30 cellular contexts compared by ENCODE assay signal in the genomic region with DNA sequence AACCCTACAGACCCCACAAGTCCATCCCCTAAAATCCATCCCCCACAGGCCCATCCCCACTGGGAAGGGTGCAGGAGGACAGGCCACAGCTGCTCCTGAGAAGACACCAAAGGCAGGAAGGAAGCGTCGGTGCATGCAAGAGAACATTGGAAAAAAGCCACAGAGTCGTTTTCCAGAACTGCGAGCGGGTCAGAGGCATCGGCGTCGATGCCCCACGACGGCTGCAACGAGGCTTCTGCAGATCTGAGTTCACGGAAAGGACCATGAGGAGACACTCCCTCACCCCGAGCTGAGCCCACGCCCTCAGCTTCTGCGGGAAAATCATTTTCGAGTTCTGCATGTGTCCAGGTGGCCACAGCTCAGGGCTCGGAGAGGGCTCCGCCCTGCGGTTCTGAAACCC. TPM values are rescaled to one million over a fixed set of nuclear protein-coding genes. Genes with fewer than 3 reads are reported as not detected.
"Had no signal": no experiment of that assay in that cellular context is flagged by ENCODE, and none has a peak within 500 bp of the region (broad histone marks: within the 10 kb centered on the region; RNA-seq: fewer than 3 reads in every experiment).

No MANE protein-coding gene starts in this region.

- H3K27ac ChIP-seq: breast epithelium, esophagus muscularis mucosa, left lung, VCaP had no signal

- H3K4me1 ChIP-seq: breast epithelium, esophagus muscularis mucosa, left lung had no signal

- H3K9me3 Mint-ChIP-seq: activated naive CD4-positive, alpha-beta T cell treated with anti-CD3 and anti-CD28 coated beads, Interleukin-2, amount 10 ng/mL, durations not matched to agents 7 days and 5 days; activated naive CD8-positive, alpha-beta T cell treated with anti-CD3 and anti-CD28 coated beads, Interleukin-2, amount 50 U/mL, for 24 hours; dendritic cell treated with granulocyte-macrophage colony-stimulating factor and Interleukin-4, amounts not matched to agents 40 ng/mL and 50 ng/mL, for 4 days; endodermal cell; natural killer cell treated with Interleukin-12 subunit alpha and Interleukin-12 subunit beta and Interleukin-15 and Interleukin-18, amount 100 ng/mL, for 72 hours; stimulated activated memory B cell treated with anti-CD40 and anti-IgM and Interleukin-4, amounts not matched to agents 10 μg/mL and 1 μg/mL and 100 μg/mL, for 72 hours; type B pancreatic cell had no signal

- ATAC-seq: activated CD4-positive, CD25-positive, alpha-beta regulatory T cell treated with anti-CD3 and anti-CD28 coated beads, Interleukin-2, amount 50 U/mL, for 24 hours; left lung; stimulated activated memory B cell treated with anti-CD40 and anti-IgM and Interleukin-4, amounts not matched to agents 10 μg/mL and 1 μg/mL and 100 μg/mL, for 72 hours; stimulated activated naive CD8-positive, alpha-beta T cell treated with anti-CD3 and anti-CD28 coated beads, Interleukin-15, amount 100 ng/mL, for 72 hours had no signal

- H3K9me3 ChIP-seq: breast epithelium, esophagus muscularis mucosa, left lung had no signal

- H3K4me3 Mint-ChIP-seq: activated naive CD4-positive, alpha-beta T cell treated with anti-CD3 and anti-CD28 coated beads, Interleukin-2, amount 10 ng/mL, durations not matched to agents 7 days and 5 days; activated naive CD8-positive, alpha-beta T cell treated with anti-CD3 and anti-CD28 coated beads, Interleukin-2, amount 50 U/mL, for 24 hours; dendritic cell treated with granulocyte-macrophage colony-stimulating factor and Interleukin-4, amounts not matched to agents 40 ng/mL and 50 ng/mL, for 4 days; endodermal cell; natural killer cell treated with Interleukin-12 subunit alpha and Interleukin-12 subunit beta and Interleukin-15 and Interleukin-18, amount 100 ng/mL, for 72 hours; stimulated activated memory B cell treated with anti-CD40 and anti-IgM and Interleukin-4, amounts not matched to agents 10 μg/mL and 1 μg/mL and 100 μg/mL, for 72 hours; stimulated activated naive CD8-positive, alpha-beta T cell treated with anti-CD3 and anti-CD28 coated beads, Interleukin-15, amount 100 ng/mL, for 72 hours; type B pancreatic cell had no signal

- H3K27ac Mint-ChIP-seq: activated naive CD4-positive, alpha-beta T cell treated with anti-CD3 and anti-CD28 coated beads, Interleukin-2, amount 10 ng/mL, durations not matched to agents 7 days and 5 days; activated naive CD8-positive, alpha-beta T cell treated with anti-CD3 and anti-CD28 coated beads, Interleukin-2, amount 50 U/mL, for 24 hours; dendritic cell treated with granulocyte-macrophage colony-stimulating factor and Interleukin-4, amounts not matched to agents 40 ng/mL and 50 ng/mL, for 4 days; endodermal cell; natural killer cell treated with Interleukin-12 subunit alpha and Interleukin-12 subunit beta and Interleukin-15 and Interleukin-18, amount 100 ng/mL, for 72 hours; progenitor cell of endocrine pancreas; stimulated activated memory B cell treated with anti-CD40 and anti-IgM and Interleukin-4, amounts not matched to agents 10 μg/mL and 1 μg/mL and 100 μg/mL, for 72 hours; stimulated activated naive CD8-positive, alpha-beta T cell treated with anti-CD3 and anti-CD28 coated beads, Interleukin-15, amount 100 ng/mL, for 72 hours; type B pancreatic cell had no signal

- DNase-seq: activated CD4-positive, alpha-beta T cell treated with anti-CD3 and anti-CD28 coated beads for 48 hours; activated CD4-positive, alpha-beta T cell treated with anti-CD3 and anti-CD28 coated beads, Interleukin-2, amount 50 U/mL, for 48 hours; activated CD8-positive, alpha-beta memory T cell treated with anti-CD3 and anti-CD28 coated beads for 24 hours; activated gamma-delta T cell; activated naive CD4-positive, alpha-beta T cell treated with anti-CD3 and anti-CD28 coated beads, Interleukin-2, amount 10 ng/mL, durations not matched to agents 7 days and 5 days; activated naive CD8-positive, alpha-beta T cell treated with anti-CD3 and anti-CD28 coated beads, Interleukin-2, amount 50 U/mL, for 24 hours; amygdala; central memory CD4-positive, alpha-beta T cell; endodermal cell; foreskin melanocyte; left lung; mesendoderm; stimulated activated CD4-positive, alpha-beta T cell treated with anti-CD3 and anti-CD28 coated beads, Interleukin-1b, Interleukin-23, amount 100 ng/mL, for 48 hours; stimulated activated CD4-positive, alpha-beta T cell treated with anti-CD3 and anti-CD28 coated beads, Interleukin-4, amount 100 ng/mL, for 4 hours; stimulated activated CD8-positive, alpha-beta memory T cell treated with anti-CD3 and anti-CD28 coated beads, Interleukin-4, amount 100 ng/mL, for 48 hours; substantia nigra; T-helper 1 cell had no signal

- H3K36me3 Mint-ChIP-seq: activated naive CD4-positive, alpha-beta T cell treated with anti-CD3 and anti-CD28 coated beads, Interleukin-2, amount 10 ng/mL, durations not matched to agents 7 days and 5 days; natural killer cell treated with Interleukin-12 subunit alpha and Interleukin-12 subunit beta and Interleukin-15 and Interleukin-18, amount 100 ng/mL, for 72 hours; stimulated activated memory B cell treated with anti-CD40 and anti-IgM and Interleukin-4, amounts not matched to agents 10 μg/mL and 1 μg/mL and 100 μg/mL, for 72 hours; type B pancreatic cell had no signal

- H3K4me3 ChIP-seq: breast epithelium, esophagus muscularis mucosa, left lung, lung, smooth muscle cell had no signal

- H3K4me2 ChIP-seq: smooth muscle cell had no signal

- H3K36me3 ChIP-seq: breast epithelium, esophagus muscularis mucosa, left lung had no signal

- H3K4me1 Mint-ChIP-seq: activated naive CD4-positive, alpha-beta T cell treated with anti-CD3 and anti-CD28 coated beads, Interleukin-2, amount 10 ng/mL, durations not matched to agents 7 days and 5 days; activated naive CD8-positive, alpha-beta T cell treated with anti-CD3 and anti-CD28 coated beads, Interleukin-2, amount 50 U/mL, for 24 hours; endodermal cell; stimulated activated memory B cell treated with anti-CD40 and anti-IgM and Interleukin-4, amounts not matched to agents 10 μg/mL and 1 μg/mL and 100 μg/mL, for 72 hours; stimulated activated naive CD8-positive, alpha-beta T cell treated with anti-CD3 and anti-CD28 coated beads, Interleukin-15, amount 100 ng/mL, for 72 hours had no signal

RNA-seq across cellular contexts. Expression of a gene that starts 59.7 kb away (rescaled TPM):
- total RNA-seq: natural killer cell treated with Interleukin-12 subunit alpha and Interleukin-12 subunit beta and Interleukin-15 and Interleukin-18, amount 100 ng/mL, for 72 hours; osteocyte; smooth muscle cell had no signal
